ENCODE assay signal across 15 cellular contexts in the genomic region with DNA sequence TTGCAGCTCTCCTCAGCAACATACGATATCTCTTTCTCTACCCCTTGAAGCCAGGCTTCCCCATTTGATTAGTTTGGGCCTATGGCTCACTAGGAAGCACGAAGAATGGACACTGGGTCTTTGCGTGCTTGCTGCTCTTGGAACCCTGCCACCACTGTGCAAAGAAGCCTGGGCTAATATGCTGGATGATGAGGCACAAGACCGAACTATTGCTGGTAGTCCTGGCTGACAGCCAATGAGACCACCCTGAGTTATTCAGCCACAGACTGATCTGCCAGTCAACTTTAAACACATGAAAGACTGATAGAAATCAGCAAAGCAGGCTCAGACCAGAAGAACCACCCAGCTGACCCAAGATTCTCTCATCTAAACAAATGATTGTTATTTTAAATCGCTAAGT.
A peak's percentile ranks its signal among the peaks of the same experiment; 100 is the strongest.
DNase-seq lines count a peak whose midpoint lies in the region.
"Had no signal": no experiment of that assay in that cellular context is flagged by ENCODE, and none has a peak within 500 bp of the region (broad histone marks: within the 10 kb centered on the region; RNA-seq: fewer than 3 reads in every experiment).

No MANE protein-coding gene starts in this region.

- peak; percentile 2 for DNase-seq in NCI-H345 (lab: John Stamatoyannopoulos, UW)
- DNase-seq in NCI-H345 treated with DMSO at 0.1 percent for 48 hours (lab: John Stamatoyannopoulos, UW; ENCODE audit: unreplicated experiment) = no peak
- DNase-seq in NCI-H69 (lab: John Stamatoyannopoulos, UW) = peak; percentile 0
- DNase-seq in astrocyte of the hippocampus (ENCODE audit: low read depth, low spot score) = peak; percentile 57
- peak; percentile 32 for DNase-seq in foreskin melanocyte
- DNase-seq in GM03348 (ENCODE audit: low spot score) = no peak
- DNase-seq in HK-2 (ENCODE audit: unreplicated experiment) = no peak
- DNase-seq: AML-193; CD4-positive, alpha-beta memory T cell; DMS153; DMS79; GDM1; GOT3; H7; HFFc6 had no signal

Comparison
In these comparisons a context has a peak if more than half of its experiments do, and no peak if none do; other contexts are left out.
1. DNase-seq: peak in NCI-H345 (single experiment), NCI-H69 (single experiment), astrocyte of the hippocampus (single experiment) and foreskin melanocyte (single experiment); none in NCI-H345 treated with DMSO at 0.1 percent for 48 hours (single experiment), GM03348 (single experiment) and HK-2 (single experiment).